1 cellular context compared by ENCODE assay signal in the genomic region with DNA sequence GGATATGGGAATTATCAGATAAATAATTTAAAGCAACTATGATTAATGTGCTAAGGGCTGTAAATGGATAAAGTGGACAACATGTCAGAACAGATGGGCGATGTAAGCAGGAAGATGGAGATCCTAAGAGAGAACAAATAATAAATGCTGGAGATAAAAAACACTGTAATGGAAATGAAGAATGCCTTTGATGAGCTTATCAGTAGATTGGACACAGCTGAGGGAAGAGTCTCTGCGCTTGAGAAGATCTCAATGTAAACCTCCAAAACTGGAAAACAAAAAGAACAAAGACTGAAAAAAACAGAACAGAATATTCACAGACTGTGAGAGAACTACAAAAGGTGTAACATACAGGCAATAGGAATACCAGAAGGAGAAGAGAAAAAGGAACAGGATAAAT.
TF ChIP-seq lines count a peak whose summit lies in the region.

No MANE protein-coding gene starts in this region.

TF ChIP-seq in K562, 482 proteins besides CTCF, POLR2A, EP300 and RAD21 (continued from another document):
- TF ChIP-seq, protein P1, sequence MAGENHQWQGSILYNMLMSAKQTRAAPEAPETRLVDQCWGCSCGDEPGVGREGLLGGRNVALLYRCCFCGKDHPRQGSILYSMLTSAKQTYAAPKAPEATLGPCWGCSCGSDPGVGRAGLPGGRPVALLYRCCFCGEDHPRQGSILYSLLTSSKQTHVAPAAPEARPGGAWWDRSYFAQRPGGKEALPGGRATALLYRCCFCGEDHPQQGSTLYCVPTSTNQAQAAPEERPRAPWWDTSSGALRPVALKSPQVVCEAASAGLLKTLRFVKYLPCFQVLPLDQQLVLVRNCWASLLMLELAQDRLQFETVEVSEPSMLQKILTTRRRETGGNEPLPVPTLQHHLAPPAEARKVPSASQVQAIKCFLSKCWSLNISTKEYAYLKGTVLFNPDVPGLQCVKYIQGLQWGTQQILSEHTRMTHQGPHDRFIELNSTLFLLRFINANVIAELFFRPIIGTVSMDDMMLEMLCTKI (IDR thresholded peaks at IDR 0.05; ENCODE audit: partially characterized antibody): no peak
- no peak for TF ChIP-seq TEAD2 (tag; IDR thresholded peaks at IDR 0.05)
- TF ChIP-seq SREBF1 (IDR thresholded peaks at IDR 0.05; ENCODE audit: borderline replicate concordance, low read depth, low read length): no peak
- TF ChIP-seq CBX3 (IDR thresholded peaks at IDR 0.05; ENCODE audit: borderline replicate concordance in 1 of 2, low read length in 2 of 2): peak in 1 of 2 experiments; percentile 85; a peak in 2 of 3 replicates
- no peak for TF ChIP-seq SAFB2 (IDR thresholded peaks at IDR 0.05; ENCODE audit: borderline replicate concordance, low read depth, low read length, severe bottlenecking)
- TF ChIP-seq ZNF316 (IDR thresholded peaks at IDR 0.05): peak; percentile 8; the same call in 1 of the 2 replicates
- TF ChIP-seq ZBTB26 (CRISPR knock-in tag; IDR thresholded peaks at IDR 0.05): no peak
